Comparison of ENCODE assay signal across 1 cellular context in the genomic region with DNA sequence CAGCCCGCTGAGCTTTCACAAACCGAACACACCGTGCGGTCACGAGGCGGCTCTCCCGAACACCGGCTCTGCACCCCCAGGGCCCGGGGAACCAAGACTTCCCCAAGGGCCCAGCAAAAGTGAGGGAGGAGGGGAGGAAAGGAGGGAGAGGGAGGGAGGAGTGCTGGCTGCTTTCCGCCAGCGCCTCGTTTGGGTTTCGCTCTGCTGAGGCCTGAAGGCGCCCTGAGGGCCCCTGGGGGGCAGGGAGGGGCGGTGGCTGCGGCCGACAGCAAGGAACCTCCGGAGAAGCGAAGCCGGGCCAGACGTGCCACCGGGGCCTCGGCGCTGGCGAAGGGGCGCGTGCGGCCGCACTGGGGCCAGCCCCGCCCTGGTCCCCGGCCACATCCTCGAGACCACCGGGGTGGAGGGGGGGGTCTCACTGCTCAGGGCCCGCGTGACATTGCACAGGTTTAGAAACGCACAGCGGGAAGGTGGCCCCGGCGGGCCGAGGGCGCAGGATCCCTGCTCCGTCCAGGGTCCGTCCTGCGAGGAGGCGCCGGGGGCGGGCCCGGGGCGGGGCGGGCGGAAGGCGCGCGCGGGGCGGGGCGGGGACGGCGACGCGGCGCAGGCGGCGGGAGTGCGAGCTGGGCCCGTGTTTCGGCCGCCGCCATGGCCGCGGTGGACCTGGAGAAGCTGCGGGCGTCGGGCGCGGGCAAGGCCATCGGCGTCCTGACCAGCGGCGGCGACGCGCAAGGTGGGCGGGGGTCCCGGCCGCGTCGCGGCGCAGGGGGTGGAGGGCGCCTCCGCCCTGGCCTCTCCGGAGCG.
TF ChIP-seq lines count a peak whose summit lies in the region.

A gene (plus strand): TSS at position 596 of the 804 bp plus-strand sequence. CDS start 53 bp downstream, at position 649.

TF ChIP-seq in K562, 482 proteins besides CTCF, POLR2A, EP300 and RAD21 (continued from another document):
- TF ChIP-seq, protein P1, sequence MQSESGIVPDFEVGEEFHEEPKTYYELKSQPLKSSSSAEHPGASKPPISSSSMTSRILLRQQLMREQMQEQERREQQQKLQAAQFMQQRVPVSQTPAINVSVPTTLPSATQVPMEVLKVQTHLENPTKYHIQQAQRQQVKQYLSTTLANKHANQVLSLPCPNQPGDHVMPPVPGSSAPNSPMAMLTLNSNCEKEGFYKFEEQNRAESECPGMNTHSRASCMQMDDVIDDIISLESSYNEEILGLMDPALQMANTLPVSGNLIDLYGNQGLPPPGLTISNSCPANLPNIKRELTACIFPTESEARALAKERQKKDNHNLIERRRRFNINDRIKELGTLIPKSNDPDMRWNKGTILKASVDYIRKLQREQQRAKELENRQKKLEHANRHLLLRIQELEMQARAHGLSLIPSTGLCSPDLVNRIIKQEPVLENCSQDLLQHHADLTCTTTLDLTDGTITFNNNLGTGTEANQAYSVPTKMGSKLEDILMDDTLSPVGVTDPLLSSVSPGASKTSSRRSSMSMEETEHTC (IDR thresholded peaks at IDR 0.05) = 0 out of 2 replicates have a peak, but pooled peaks have one; percentile 3
- peak; percentile 50; the same call in 1 of the 2 replicates for TF ChIP-seq RB1 (IDR thresholded peaks at IDR 0.05; ENCODE audit: low read depth)
- TF ChIP-seq, protein P2, sequence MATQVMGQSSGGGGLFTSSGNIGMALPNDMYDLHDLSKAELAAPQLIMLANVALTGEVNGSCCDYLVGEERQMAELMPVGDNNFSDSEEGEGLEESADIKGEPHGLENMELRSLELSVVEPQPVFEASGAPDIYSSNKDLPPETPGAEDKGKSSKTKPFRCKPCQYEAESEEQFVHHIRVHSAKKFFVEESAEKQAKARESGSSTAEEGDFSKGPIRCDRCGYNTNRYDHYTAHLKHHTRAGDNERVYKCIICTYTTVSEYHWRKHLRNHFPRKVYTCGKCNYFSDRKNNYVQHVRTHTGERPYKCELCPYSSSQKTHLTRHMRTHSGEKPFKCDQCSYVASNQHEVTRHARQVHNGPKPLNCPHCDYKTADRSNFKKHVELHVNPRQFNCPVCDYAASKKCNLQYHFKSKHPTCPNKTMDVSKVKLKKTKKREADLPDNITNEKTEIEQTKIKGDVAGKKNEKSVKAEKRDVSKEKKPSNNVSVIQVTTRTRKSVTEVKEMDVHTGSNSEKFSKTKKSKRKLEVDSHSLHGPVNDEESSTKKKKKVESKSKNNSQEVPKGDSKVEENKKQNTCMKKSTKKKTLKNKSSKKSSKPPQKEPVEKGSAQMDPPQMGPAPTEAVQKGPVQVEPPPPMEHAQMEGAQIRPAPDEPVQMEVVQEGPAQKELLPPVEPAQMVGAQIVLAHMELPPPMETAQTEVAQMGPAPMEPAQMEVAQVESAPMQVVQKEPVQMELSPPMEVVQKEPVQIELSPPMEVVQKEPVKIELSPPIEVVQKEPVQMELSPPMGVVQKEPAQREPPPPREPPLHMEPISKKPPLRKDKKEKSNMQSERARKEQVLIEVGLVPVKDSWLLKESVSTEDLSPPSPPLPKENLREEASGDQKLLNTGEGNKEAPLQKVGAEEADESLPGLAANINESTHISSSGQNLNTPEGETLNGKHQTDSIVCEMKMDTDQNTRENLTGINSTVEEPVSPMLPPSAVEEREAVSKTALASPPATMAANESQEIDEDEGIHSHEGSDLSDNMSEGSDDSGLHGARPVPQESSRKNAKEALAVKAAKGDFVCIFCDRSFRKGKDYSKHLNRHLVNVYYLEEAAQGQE (CRISPR knock-in tag; IDR thresholded peaks at IDR 0.05; ENCODE audit: low read depth) = no peak
- TF ChIP-seq ZNF143 (CRISPR knock-in tag; IDR thresholded peaks at IDR 0.05) = no peak
- TF ChIP-seq RUNX1 (IDR thresholded peaks at IDR 0.05; ENCODE audit: low read depth) = no peak
- TF ChIP-seq, protein P3, sequence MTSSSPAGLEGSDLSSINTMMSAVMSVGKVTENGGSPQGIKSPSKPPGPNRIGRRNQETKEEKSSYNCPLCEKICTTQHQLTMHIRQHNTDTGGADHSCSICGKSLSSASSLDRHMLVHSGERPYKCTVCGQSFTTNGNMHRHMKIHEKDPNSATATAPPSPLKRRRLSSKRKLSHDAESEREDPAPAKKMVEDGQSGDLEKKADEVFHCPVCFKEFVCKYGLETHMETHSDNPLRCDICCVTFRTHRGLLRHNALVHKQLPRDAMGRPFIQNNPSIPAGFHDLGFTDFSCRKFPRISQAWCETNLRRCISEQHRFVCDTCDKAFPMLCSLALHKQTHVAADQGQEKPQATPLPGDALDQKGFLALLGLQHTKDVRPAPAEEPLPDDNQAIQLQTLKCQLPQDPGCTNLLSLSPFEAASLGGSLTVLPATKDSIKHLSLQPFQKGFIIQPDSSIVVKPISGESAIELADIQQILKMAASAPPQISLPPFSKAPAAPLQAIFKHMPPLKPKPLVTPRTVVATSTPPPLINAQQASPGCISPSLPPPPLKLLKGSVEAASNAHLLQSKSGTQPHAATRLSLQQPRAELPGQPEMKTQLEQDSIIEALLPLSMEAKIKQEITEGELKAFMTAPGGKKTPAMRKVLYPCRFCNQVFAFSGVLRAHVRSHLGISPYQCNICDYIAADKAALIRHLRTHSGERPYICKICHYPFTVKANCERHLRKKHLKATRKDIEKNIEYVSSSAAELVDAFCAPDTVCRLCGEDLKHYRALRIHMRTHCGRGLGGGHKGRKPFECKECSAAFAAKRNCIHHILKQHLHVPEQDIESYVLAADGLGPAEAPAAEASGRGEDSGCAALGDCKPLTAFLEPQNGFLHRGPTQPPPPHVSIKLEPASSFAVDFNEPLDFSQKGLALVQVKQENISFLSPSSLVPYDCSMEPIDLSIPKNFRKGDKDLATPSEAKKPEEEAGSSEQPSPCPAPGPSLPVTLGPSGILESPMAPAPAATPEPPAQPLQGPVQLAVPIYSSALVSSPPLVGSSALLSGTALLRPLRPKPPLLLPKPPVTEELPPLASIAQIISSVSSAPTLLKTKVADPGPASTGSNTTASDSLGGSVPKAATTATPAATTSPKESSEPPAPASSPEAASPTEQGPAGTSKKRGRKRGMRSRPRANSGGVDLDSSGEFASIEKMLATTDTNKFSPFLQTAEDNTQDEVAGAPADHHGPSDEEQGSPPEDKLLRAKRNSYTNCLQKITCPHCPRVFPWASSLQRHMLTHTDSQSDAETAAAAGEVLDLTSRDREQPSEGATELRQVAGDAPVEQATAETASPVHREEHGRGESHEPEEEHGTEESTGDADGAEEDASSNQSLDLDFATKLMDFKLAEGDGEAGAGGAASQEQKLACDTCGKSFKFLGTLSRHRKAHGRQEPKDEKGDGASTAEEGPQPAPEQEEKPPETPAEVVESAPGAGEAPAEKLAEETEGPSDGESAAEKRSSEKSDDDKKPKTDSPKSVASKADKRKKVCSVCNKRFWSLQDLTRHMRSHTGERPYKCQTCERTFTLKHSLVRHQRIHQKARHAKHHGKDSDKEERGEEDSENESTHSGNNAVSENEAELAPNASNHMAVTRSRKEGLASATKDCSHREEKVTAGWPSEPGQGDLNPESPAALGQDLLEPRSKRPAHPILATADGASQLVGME (CRISPR knock-in tag; IDR thresholded peaks at IDR 0.05) = 0 out of 2 replicates have a peak, but pooled peaks have one; percentile 48
- TF ChIP-seq, protein P4, sequence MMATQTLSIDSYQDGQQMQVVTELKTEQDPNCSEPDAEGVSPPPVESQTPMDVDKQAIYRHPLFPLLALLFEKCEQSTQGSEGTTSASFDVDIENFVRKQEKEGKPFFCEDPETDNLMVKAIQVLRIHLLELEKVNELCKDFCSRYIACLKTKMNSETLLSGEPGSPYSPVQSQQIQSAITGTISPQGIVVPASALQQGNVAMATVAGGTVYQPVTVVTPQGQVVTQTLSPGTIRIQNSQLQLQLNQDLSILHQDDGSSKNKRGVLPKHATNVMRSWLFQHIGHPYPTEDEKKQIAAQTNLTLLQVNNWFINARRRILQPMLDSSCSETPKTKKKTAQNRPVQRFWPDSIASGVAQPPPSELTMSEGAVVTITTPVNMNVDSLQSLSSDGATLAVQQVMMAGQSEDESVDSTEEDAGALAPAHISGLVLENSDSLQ (IDR thresholded peaks at IDR 0.05) = no peak
- no peak for TF ChIP-seq ZSCAN29 (IDR thresholded peaks at IDR 0.05)
- TF ChIP-seq ZC3H4 (CRISPR knock-in tag; IDR thresholded peaks at IDR 0.05; ENCODE audit: borderline replicate concordance) = no peak
- no peak for TF ChIP-seq PTBP1 (IDR thresholded peaks at IDR 0.05; ENCODE audit: low read depth, low read length)
- TF ChIP-seq OTX1 (CRISPR knock-in tag; IDR thresholded peaks at IDR 0.05) = 0 out of 2 replicates have a peak, but pooled peaks have one; percentile 39
- TF ChIP-seq TAF9B (IDR thresholded peaks at IDR 0.05; ENCODE audit: partially characterized antibody) = no peak
- no peak for TF ChIP-seq NR1H2 (CRISPR knock-in tag; IDR thresholded peaks at IDR 0.05)
- TF ChIP-seq KLF6 (CRISPR knock-in tag; IDR thresholded peaks at IDR 0.05; ENCODE audit: borderline replicate concordance) = no peak
- TF ChIP-seq CEBPG (CRISPR knock-in tag; IDR thresholded peaks at IDR 0.05) = no peak
- no peak for TF ChIP-seq CEBPG (tag; conservative IDR thresholded peaks at IDR 0.05 in 1 of 2, IDR thresholded peaks at IDR 0.05 in 1 of 2)
- TF ChIP-seq, protein P5, sequence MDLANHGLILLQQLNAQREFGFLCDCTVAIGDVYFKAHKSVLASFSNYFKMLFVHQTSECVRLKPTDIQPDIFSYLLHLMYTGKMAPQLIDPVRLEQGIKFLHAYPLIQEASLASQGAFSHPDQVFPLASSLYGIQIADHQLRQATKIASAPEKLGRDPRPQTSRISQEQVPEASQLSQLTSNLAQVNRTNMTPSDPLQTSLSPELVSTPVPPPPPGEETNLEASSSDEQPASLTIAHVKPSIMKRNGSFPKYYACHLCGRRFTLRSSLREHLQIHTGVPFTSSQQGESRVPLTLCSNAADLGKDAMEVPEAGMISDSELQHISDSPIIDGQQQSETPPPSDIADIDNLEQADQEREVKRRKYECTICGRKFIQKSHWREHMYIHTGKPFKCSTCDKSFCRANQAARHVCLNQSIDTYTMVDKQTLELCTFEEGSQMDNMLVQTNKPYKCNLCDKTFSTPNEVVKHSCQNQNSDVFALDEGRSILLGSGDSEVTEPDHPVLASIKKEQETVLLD (IDR thresholded peaks at IDR 0.05) = no peak
- TF ChIP-seq BRD4 (IDR thresholded peaks at IDR 0.05) = no peak
- no peak for TF ChIP-seq SREBF2 (CRISPR knock-in tag; IDR thresholded peaks at IDR 0.05)
- TF ChIP-seq SRSF3 (IDR thresholded peaks at IDR 0.05; ENCODE audit: insufficient read depth, low read length) = no peak
- no peak for TF ChIP-seq ZNF217 (CRISPR knock-in tag; IDR thresholded peaks at IDR 0.05)
- no peak for TF ChIP-seq MXI1 (IDR thresholded peaks at IDR 0.05; ENCODE audit: low read depth, low read length)
- peak; percentile 89 for TF ChIP-seq RBBP5 (IDR thresholded peaks at IDR 0.05; ENCODE audit: borderline replicate concordance, insufficient read depth, low read length, poor library complexity, severe bottlenecking)
- TF ChIP-seq, protein P6, sequence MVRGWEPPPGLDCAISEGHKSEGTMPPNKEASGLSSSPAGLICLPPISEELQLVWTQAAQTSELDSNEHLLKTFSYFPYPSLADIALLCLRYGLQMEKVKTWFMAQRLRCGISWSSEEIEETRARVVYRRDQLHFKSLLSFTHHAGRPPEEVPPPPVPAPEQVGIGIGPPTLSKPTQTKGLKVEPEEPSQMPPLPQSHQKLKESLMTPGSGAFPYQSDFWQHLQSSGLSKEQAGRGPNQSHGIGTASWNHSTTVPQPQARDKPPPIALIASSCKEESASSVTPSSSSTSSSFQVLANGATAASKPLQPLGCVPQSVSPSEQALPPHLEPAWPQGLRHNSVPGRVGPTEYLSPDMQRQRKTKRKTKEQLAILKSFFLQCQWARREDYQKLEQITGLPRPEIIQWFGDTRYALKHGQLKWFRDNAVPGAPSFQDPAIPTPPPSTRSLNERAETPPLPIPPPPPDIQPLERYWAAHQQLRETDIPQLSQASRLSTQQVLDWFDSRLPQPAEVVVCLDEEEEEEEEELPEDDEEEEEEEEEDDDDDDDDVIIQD (CRISPR knock-in tag; IDR thresholded peaks at IDR 0.05) = peak; percentile 20; the same call in 1 of the 2 replicates
- peak; percentile 30; the same call in 1 of the 2 replicates for TF ChIP-seq STAG1 (CRISPR knock-in tag; IDR thresholded peaks at IDR 0.05; ENCODE audit: borderline replicate concordance)
- 0 out of 4 replicates have a peak, but pooled peaks of 1 of the 2 experiments have one; percentile 4 for TF ChIP-seq RCOR1 (IDR thresholded peaks at IDR 0.05; ENCODE audit: borderline replicate concordance in 1 of 2, low read depth in 2 of 2, low read length in 2 of 2)
- no peak for TF ChIP-seq TCF7L2 (IDR thresholded peaks at IDR 0.05; ENCODE audit: low read depth, low read length)
- TF ChIP-seq ZNF408 (CRISPR knock-in tag; IDR thresholded peaks at IDR 0.05; ENCODE audit: low read depth) = no peak
- no peak for TF ChIP-seq THRAP3 (IDR thresholded peaks at IDR 0.05; ENCODE audit: borderline replicate concordance)
- TF ChIP-seq HIVEP1 (CRISPR knock-in tag; IDR thresholded peaks at IDR 0.05) = no peak; the same call in 1 of the 2 replicates
- TF ChIP-seq ZNF444 (CRISPR knock-in tag; IDR thresholded peaks at IDR 0.05) = peak; percentile 83
- no peak for TF ChIP-seq ZNF77 (CRISPR knock-in tag; IDR thresholded peaks at IDR 0.05)
- TF ChIP-seq ZNF785 (CRISPR knock-in tag; IDR thresholded peaks at IDR 0.05) = no peak
- peak; percentile 28 for TF ChIP-seq CHD4 (IDR thresholded peaks at IDR 0.05; ENCODE audit: insufficient read depth, insufficient replicate concordance, low read depth, low read length, poor library complexity, severe bottlenecking)
- TF ChIP-seq SUPT5H (IDR thresholded peaks at IDR 0.05) = peak; percentile 52
- TF ChIP-seq, protein P7, sequence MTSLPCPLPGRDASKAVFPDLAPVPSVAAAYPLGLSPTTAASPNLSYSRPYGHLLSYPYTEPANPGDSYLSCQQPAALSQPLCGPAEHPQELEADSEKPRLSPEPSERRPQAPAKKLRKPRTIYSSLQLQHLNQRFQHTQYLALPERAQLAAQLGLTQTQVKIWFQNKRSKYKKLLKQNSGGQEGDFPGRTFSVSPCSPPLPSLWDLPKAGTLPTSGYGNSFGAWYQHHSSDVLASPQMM (CRISPR knock-in tag; IDR thresholded peaks at IDR 0.05) = no peak
- no peak for TF ChIP-seq RBM39 (optimal IDR thresholded peaks at IDR 0.05; ENCODE audit: low read depth, low read length)
- no peak for TF ChIP-seq KLF10 (CRISPR knock-in tag; IDR thresholded peaks at IDR 0.05)
- no peak for TF ChIP-seq ZNF239 (CRISPR knock-in tag; IDR thresholded peaks at IDR 0.05)
- no peak for TF ChIP-seq SMARCC2 (IDR thresholded peaks at IDR 0.05; ENCODE audit: low read depth)
